Comparison of ENCODE assay signal across 22 cellular contexts in the genomic region with DNA sequence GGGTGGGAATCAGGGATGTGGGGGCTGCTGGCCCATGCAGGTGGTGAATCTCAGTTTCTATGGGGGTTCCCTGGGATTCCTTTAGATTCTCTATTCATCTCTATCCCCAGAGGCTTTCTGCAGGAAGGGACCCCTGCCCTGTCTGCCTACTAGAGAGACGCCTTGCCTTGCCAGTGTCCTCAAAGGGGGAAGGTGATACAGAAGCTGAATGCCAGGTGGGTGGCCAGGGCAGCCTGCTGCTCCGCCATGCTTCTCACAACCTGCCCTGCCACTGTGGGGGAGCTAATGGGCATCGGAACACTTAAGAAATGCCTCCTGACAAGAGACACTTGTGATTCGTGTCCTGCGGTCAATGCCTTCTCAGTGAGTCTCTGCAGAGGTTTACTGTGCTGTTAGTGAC.
"Had no signal": no experiment of that assay in that cellular context is flagged by ENCODE, and none has a peak within 500 bp of the region (broad histone marks: within the 10 kb centered on the region; RNA-seq: fewer than 3 reads in every experiment).

No MANE protein-coding gene starts in this region.

- DNase-seq: colonic mucosa; cortex of kidney; effector CD8-positive, alpha-beta T cell; effector memory CD8-positive, alpha-beta T cell; heart left ventricle; hippocampal formation; left cardiac atrium; left lung; left ventricle myocardium superior; lower lobe of right lung; mesendoderm; midbrain; naive thymus-derived CD4-positive, alpha-beta T cell had no signal

- H3K4me3 ChIP-seq: colonic mucosa, esophagus muscularis mucosa, gastroesophageal sphincter, heart left ventricle, left lung, lower lobe of right lung had no signal

- FAIRE-seq: endothelial cell of umbilical vein, frontal cortex, islet of Langerhans, keratinocyte had no signal

- H3K4me1 Mint-ChIP-seq: memory B cell; naive thymus-derived CD4-positive, alpha-beta T cell had no signal

- H3K27ac Mint-ChIP-seq: dendritic cell treated with granulocyte-macrophage colony-stimulating factor and Interleukin-4, amounts not matched to agents 40 ng/mL and 50 ng/mL, for 4 days; effector memory CD8-positive, alpha-beta T cell; memory B cell; naive thymus-derived CD4-positive, alpha-beta T cell had no signal

- H3K27ac ChIP-seq: colonic mucosa, esophagus muscularis mucosa, foreskin keratinocyte, gastroesophageal sphincter, heart left ventricle, left lung, lower lobe of right lung had no signal

- H3K27me3 Mint-ChIP-seq: dendritic cell treated with granulocyte-macrophage colony-stimulating factor and Interleukin-4, amounts not matched to agents 40 ng/mL and 50 ng/mL, for 4 days; memory B cell had no signal

- ATAC-seq: effector memory CD8-positive, alpha-beta T cell; foreskin keratinocyte; gastroesophageal sphincter; heart left ventricle; left cardiac atrium; left lung; left ventricle myocardium superior; lower lobe of right lung; naive thymus-derived CD4-positive, alpha-beta T cell had no signal

- H3K4me1 ChIP-seq: colonic mucosa, esophagus muscularis mucosa, foreskin keratinocyte, gastroesophageal sphincter, heart left ventricle, left lung, lower lobe of right lung had no signal

- H3K36me3 Mint-ChIP-seq: memory B cell; naive thymus-derived CD4-positive, alpha-beta T cell had no signal

- H3K9me3 Mint-ChIP-seq: dendritic cell treated with granulocyte-macrophage colony-stimulating factor and Interleukin-4, amounts not matched to agents 40 ng/mL and 50 ng/mL, for 4 days; effector memory CD8-positive, alpha-beta T cell; memory B cell; naive thymus-derived CD4-positive, alpha-beta T cell had no signal

- H3K4me3 Mint-ChIP-seq: dendritic cell treated with granulocyte-macrophage colony-stimulating factor and Interleukin-4, amounts not matched to agents 40 ng/mL and 50 ng/mL, for 4 days; effector memory CD8-positive, alpha-beta T cell; memory B cell; naive thymus-derived CD4-positive, alpha-beta T cell had no signal

- H3K9me3 ChIP-seq: colonic mucosa, esophagus muscularis mucosa, gastroesophageal sphincter, heart left ventricle, left lung, lower lobe of right lung had no signal

- H3K27me3 ChIP-seq: colonic mucosa had no signal

- H3K36me3 ChIP-seq: colonic mucosa, esophagus muscularis mucosa, gastroesophageal sphincter, heart left ventricle, left lung, lower lobe of right lung had no signal
